Comparison of ENCODE assay signal across 1 cellular context in the genomic region with DNA sequence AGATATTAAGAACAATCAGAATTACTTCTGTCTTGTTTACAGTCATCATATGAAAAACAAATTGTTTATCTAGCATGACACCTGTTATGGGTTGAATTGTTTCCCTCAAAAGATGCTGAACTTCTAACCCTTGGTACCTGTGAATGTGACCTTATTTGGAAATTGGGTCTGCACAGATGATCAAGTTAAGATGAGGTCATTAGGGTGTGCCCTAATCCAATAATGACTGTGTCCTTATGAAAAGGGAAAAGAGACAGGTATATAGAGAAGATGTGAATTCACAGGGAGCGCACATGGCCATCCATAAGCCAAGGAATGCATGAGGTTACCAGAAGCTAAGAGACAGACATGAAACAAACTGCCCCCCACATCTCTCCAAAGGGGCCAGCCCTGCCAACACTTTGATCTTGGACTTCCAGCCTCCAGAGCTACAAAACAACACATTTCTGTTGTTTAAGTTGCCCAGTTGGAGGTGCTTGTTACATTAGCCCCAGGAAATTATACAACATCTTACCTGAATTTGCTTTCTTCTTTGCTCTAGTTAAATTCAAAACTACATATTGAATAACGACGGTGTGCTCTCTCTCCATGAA.
TF ChIP-seq lines count a peak whose summit lies in the region.

No MANE protein-coding gene starts in this region.

TF ChIP-seq in IMR-90, 13 proteins besides CTCF, POLR2A, EP300 and RAD21:
- TF ChIP-seq RFX5 (IDR thresholded peaks at IDR 0.05; ENCODE audit: low read depth, low read length) (no peak), MXI1 (IDR thresholded peaks at IDR 0.05; ENCODE audit: borderline replicate concordance, low read depth, low read length) (no peak), FOS (IDR thresholded peaks at IDR 0.05; ENCODE audit: low read depth, low read length) (no peak), NFE2L2 (IDR thresholded peaks at IDR 0.05; ENCODE audit: low read depth, low read length) (no peak), RCOR1 (IDR thresholded peaks at IDR 0.05; ENCODE audit: insufficient replicate concordance, low read length) (no peak), SMC3 (IDR thresholded peaks at IDR 0.05; ENCODE audit: low read depth, low read length) (no peak), MAFK (IDR thresholded peaks at IDR 0.05; ENCODE audit: low read depth, low read length) (no peak), CEBPB (IDR thresholded peaks at IDR 0.05; ENCODE audit: low read depth, low read length) (no peak), MAZ (IDR thresholded peaks at IDR 0.05; ENCODE audit: borderline replicate concordance, low read depth, low read length) (no peak), ELK1 (IDR thresholded peaks at IDR 0.05; ENCODE audit: borderline replicate concordance, low read depth, low read length) (no peak), BHLHE40 (IDR thresholded peaks at IDR 0.05; ENCODE audit: low read depth, low read length) (no peak), CHD1 (IDR thresholded peaks at IDR 0.05; ENCODE audit: low read depth, low read length) (no peak)
- TF ChIP-seq, protein P1, sequence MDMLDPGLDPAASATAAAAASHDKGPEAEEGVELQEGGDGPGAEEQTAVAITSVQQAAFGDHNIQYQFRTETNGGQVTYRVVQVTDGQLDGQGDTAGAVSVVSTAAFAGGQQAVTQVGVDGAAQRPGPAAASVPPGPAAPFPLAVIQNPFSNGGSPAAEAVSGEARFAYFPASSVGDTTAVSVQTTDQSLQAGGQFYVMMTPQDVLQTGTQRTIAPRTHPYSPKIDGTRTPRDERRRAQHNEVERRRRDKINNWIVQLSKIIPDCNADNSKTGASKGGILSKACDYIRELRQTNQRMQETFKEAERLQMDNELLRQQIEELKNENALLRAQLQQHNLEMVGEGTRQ (IDR thresholded peaks at IDR 0.05; ENCODE audit: low read depth, low read length) = no peak
